In genomic region chr17:7856840-7857723, GRCh38 we compare ENCODE assay signal across 8 cellular contexts. TPM values are rescaled to one million over a fixed set of nuclear protein-coding genes. Genes with fewer than 3 reads are reported as not detected.
DNase-seq lines count a peak whose midpoint lies in the region; ATAC-seq and TF ChIP-seq lines count a peak whose summit lies in the region.

Gene NAA38, minus strand, starts transcription at chr17:7857559. Its CDS starts 96 bp downstream, at chr17:7857463.

- no peaks in the 10 kb centered on the region for H3K9me3 ChIP-seq in BE2C

- no peaks in the 10 kb centered on the region for H3K27me3 ChIP-seq in BE2C
- no peaks in the 10 kb centered on the region for H3K27me3 ChIP-seq in layer of hippocampus (ENCODE audit: control insufficient read depth, insufficient read depth, low read length)

- peak; percentile 72 for ATAC-seq in HG03439 (IDR thresholded peaks at IDR 0.05; ENCODE audit: unreplicated experiment)

- H3K27ac ChIP-seq in cingulate gyrus (ENCODE audit: low read depth, low read length) (peak within 1 kb of the TSS; percentile 97), layer of hippocampus (ENCODE audit: low read depth, low read length) (peak within 1 kb of the TSS; percentile 96)

- TF ChIP-seq CTCF in BE2C (IDR thresholded peaks at IDR 0.05; ENCODE audit: low read depth, low read length) = peak; percentile 26; the same call in 1 of the 2 replicates

- H3K4me3 ChIP-seq in BE2C (ENCODE audit: low read depth, low read length) = peak within 1 kb of the TSS; percentile 79

- TF ChIP-seq POLR2A in GM19193 (IDR thresholded peaks at IDR 0.05; ENCODE audit: extremely low read depth, insufficient read depth, insufficient read length) = peak; percentile 85

- peaks cover under 1% of the 10 kb centered on the region; the same call in 1 of the 2 replicates for H3K4me1 ChIP-seq in BE2C

- DNase-seq in BE2C (peak; percentile 91), NCI-H510A (lab: John Stamatoyannopoulos, UW) (peak; percentile 97)
- peak; percentile 87 to 88 for DNase-seq in activated CD4-positive, alpha-beta T cell treated with anti-CD3 and anti-CD28 coated beads for 24 hours (ENCODE audit: low read depth in 2 of 2)
- DNase-seq in stimulated activated CD4-positive, alpha-beta T cell treated with anti-CD3 and anti-CD28 coated beads, Interleukin-1b, Interleukin-23, amount 100 ng/mL, for 4 hours (ENCODE audit: low read depth in 2 of 2) = peak; percentile 82 to 88

- peaks cover 14% of the 10 kb centered on the region for H3K36me3 ChIP-seq in BE2C

RNA-seq across cellular contexts. Expression of gene NAA38, which starts in this region (rescaled TPM):
- 331 TPM for polyA plus RNA-seq in BE2C (2012; ENCODE audit: insufficient read depth, insufficient read length, low read depth)

Comparison
In these comparisons a context has a peak if more than half of its experiments do, and no peak if none do; other contexts are left out.
1. Peak in every context shown above with its lines: DNase-seq, ATAC-seq, H3K4me3 ChIP-seq and H3K27ac ChIP-seq.